In genomic region chr1:33055210-33055991, GRCh38 we compare ENCODE assay signal across 8 cellular contexts. TPM values are rescaled to one million over a fixed set of nuclear protein-coding genes. Genes with fewer than 3 reads are reported as not detected.
A peak's percentile ranks its signal among the peaks of the same experiment; 100 is the strongest.
DNase-seq lines count a peak whose midpoint lies in the region; ATAC-seq, FAIRE-seq and TF ChIP-seq lines count a peak whose summit lies in the region.

No MANE protein-coding gene starts in this region.

- TF ChIP-seq CTCF in CD14-positive monocyte (IDR thresholded peaks at IDR 0.05) (peak; percentile 80), fibroblast of pulmonary artery (IDR thresholded peaks at IDR 0.05; ENCODE audit: low read length, missing control alignments) (peak; percentile 84)

- peak overlapping the region; percentile 19 to 78 (median 47) for H3K27ac Mint-ChIP-seq in CD14-positive monocyte
- peak overlapping the region in 5 of 10 donors; percentile 16 to 56 (median 41) for H3K27ac Mint-ChIP-seq in naive thymus-derived CD8-positive, alpha-beta T cell

- peaks cover 0 to 3% (median 0%) of the 10 kb centered on the region in 7 donors for H3K9me3 Mint-ChIP-seq in CD14-positive monocyte
- peaks cover 0 to 11% (median 0%) of the 10 kb centered on the region in 9 donors for H3K9me3 Mint-ChIP-seq in naive thymus-derived CD8-positive, alpha-beta T cell

- DNase-seq in CD14-positive monocyte (ENCODE audit: low spot score) (peak; percentile 75), HAP-1 (ENCODE audit: low spot score in 2 of 2) (peak; percentile 65 to 71), NCI-H774 (lab: John Stamatoyannopoulos, UW) (peak; percentile 76), fibroblast of pulmonary artery (ENCODE audit: low read depth) (peak; percentile 94), urothelium cell line (ENCODE audit: low spot score) (peak; percentile 70)
- peak; percentile 25 for DNase-seq in activated T-cell treated with anti-CD3 and anti-CD28 coated beads, Interleukin-2, amount 50 U/mL, for 1 hour
- DNase-seq in naive thymus-derived CD8-positive, alpha-beta T cell = peak in 5 of 10 donors; percentile 7 to 32 (median 26)

- peak; percentile 79 for FAIRE-seq in urothelium cell line (lab: Jason Lieb, UNC)

- no peak overlapping the region for H3K4me3 Mint-ChIP-seq in CD14-positive monocyte
- no peak overlapping the region for H3K4me3 Mint-ChIP-seq in naive thymus-derived CD8-positive, alpha-beta T cell

- in situ Hi-C loops in HAP-1 (cut with MboI; ENCODE audit: low sequenced_read_pairs) = no loop called here

- H3K27me3 ChIP-seq in HAP-1 (ENCODE audit: low read depth) = no peaks in the 10 kb centered on the region

- peak; percentile 35 for ATAC-seq in naive thymus-derived CD8-positive, alpha-beta T cell
- no peak for ATAC-seq in GM18909 (IDR thresholded peaks at IDR 0.05; ENCODE audit: poor library complexity, unreplicated experiment)

- no peaks in the 10 kb centered on the region for H3K9me3 ChIP-seq in HAP-1

- H3K4me1 Mint-ChIP-seq in CD14-positive monocyte = peaks cover 26% of the 10 kb centered on the region
- H3K4me1 Mint-ChIP-seq in naive thymus-derived CD8-positive, alpha-beta T cell = peaks cover 7 to 10% (median 9%) of the 10 kb centered on the region in 4 donors

- peaks cover 0 to 2% (median 0%) of the 10 kb centered on the region in 3 donors for H3K27me3 Mint-ChIP-seq in CD14-positive monocyte (ENCODE audit: low read depth in 3 of 3)
- peaks cover 0 to 6% (median 2%) of the 10 kb centered on the region in 5 donors for H3K27me3 Mint-ChIP-seq in naive thymus-derived CD8-positive, alpha-beta T cell

- POLR2A ChIA-PET in naive thymus-derived CD8-positive, alpha-beta T cell (lab: Charles Lee) = interaction anchor here (1.0 to 1.8 kb wide), 2 partner anchors 19 to 31 kb away, joined by 3 to 4 read pairs; no protein-coding TSS in a partner anchor

- H3K4me1 ChIP-seq in HAP-1 = no peaks in the 10 kb centered on the region

- no peak overlapping the region for H3K4me3 ChIP-seq in HAP-1
- no peak overlapping the region for H3K4me3 ChIP-seq in fibroblast of pulmonary artery (replicated peaks; ENCODE audit: low read depth, low read length)

- no peaks in the 10 kb centered on the region for H3K36me3 ChIP-seq in HAP-1 (replicated peaks)

- H3K36me3 Mint-ChIP-seq in CD14-positive monocyte = no peaks in the 10 kb centered on the region
- peaks cover 0 to 5% (median 0%) of the 10 kb centered on the region in 3 donors for H3K36me3 Mint-ChIP-seq in naive thymus-derived CD8-positive, alpha-beta T cell

- intact Hi-C loops in CD14-positive monocyte (cut with micrococcal nuclease) = loop anchor here (2.0 to 10.0 kb wide), 3 partner anchors 51 to 123 kb away; no protein-coding TSS in a partner anchor

RNA-seq across cellular contexts. Expression of gene AK2, which starts 18.7 kb away (rescaled TPM):
- 100 to 1,000 TPM; 162 to 180 TPM for polyA plus RNA-seq in CD14-positive monocyte
- 10 to 100 TPM; 89.2 to 94.6 TPM for total RNA-seq in naive thymus-derived CD8-positive, alpha-beta T cell
- 100 to 1,000 TPM; 119 to 128 (median 126) TPM for polyA plus RNA-seq in naive thymus-derived CD8-positive, alpha-beta T cell

RNA-seq across cellular contexts. Expression of gene AZIN2, which starts 25.6 kb away (rescaled TPM):
- under 1 TPM in 1 of 2 donors, not detected in 1; 0.89 TPM for polyA plus RNA-seq in CD14-positive monocyte
- 10 to 100 TPM; 10.6 to 11.3 TPM for total RNA-seq in naive thymus-derived CD8-positive, alpha-beta T cell
- 10 to 100 TPM in 1 of 3 donors, 1 to 10 TPM in 2; 5.9 to 11.1 (median 7.8) TPM for polyA plus RNA-seq in naive thymus-derived CD8-positive, alpha-beta T cell
